In genomic region chr1:1246230-1246600, GRCh38 we compare ENCODE assay signal across 19 cellular contexts. TPM values are rescaled to one million over a fixed set of nuclear protein-coding genes. Genes with fewer than 3 reads are reported as not detected.
DNase-seq lines count a peak whose midpoint lies in the region; ATAC-seq, FAIRE-seq and TF ChIP-seq lines count a peak whose summit lies in the region.
"Had no signal": no experiment of that assay in that cellular context is flagged by ENCODE, and none has a peak within 500 bp of the region (broad histone marks: within the 10 kb centered on the region; RNA-seq: fewer than 3 reads in every experiment).

No MANE protein-coding gene starts in this region.

- no peak overlapping the region for H3K4me3 Mint-ChIP-seq in astrocyte (ENCODE audit: unreplicated experiment)

- H3K27ac Mint-ChIP-seq in astrocyte (ENCODE audit: unreplicated experiment): no peak overlapping the region
- H3K27ac Mint-ChIP-seq: CD14-positive monocyte had no signal

- H2AFZ ChIP-seq in astrocyte (ENCODE audit: low read depth, low read length): no peak overlapping the region
- no peak overlapping the region for H2AFZ ChIP-seq in smooth muscle cell (ENCODE audit: low read depth)

- H3K9ac ChIP-seq in astrocyte (ENCODE audit: low read length): no peak overlapping the region
- H3K9ac ChIP-seq in smooth muscle cell (ENCODE audit: low read depth): no peak overlapping the region

- no peaks in the 10 kb centered on the region for H3K36me3 ChIP-seq in astrocyte (ENCODE audit: insufficient read depth, low read length)
- H3K36me3 ChIP-seq in smooth muscle cell (ENCODE audit: low read depth): no peaks in the 10 kb centered on the region

- H4K20me1 ChIP-seq in astrocyte (ENCODE audit: insufficient read depth, low read length): peaks cover 6% of the 10 kb centered on the region
- peaks cover 23% of the 10 kb centered on the region for H4K20me1 ChIP-seq in smooth muscle cell (ENCODE audit: low read depth)

- H3K4me3 ChIP-seq in astrocyte (ENCODE audit: insufficient read depth, low read depth, low read length) (no peak overlapping the region), smooth muscle cell (peak overlapping the region; percentile 25)

- peaks cover 2% of the 10 kb centered on the region for H3K36me3 Mint-ChIP-seq in astrocyte (ENCODE audit: low read depth, unreplicated experiment)
- H3K36me3 Mint-ChIP-seq: CD14-positive monocyte had no signal

- ATAC-seq in GM19455 (IDR thresholded peaks at IDR 0.05; ENCODE audit: unreplicated experiment): no peak

- H3K79me2 ChIP-seq in astrocyte (ENCODE audit: insufficient read depth, low read length): no peaks in the 10 kb centered on the region
- H3K79me2 ChIP-seq in smooth muscle cell (ENCODE audit: low read depth): no peaks in the 10 kb centered on the region

- peaks cover 3% of the 10 kb centered on the region for H3K4me1 Mint-ChIP-seq in astrocyte (ENCODE audit: low read depth, unreplicated experiment)
- H3K4me1 Mint-ChIP-seq: CD14-positive monocyte had no signal

- WGBS in smooth muscle cell (ENCODE audit: low lambda C conversion rate): 38% methylated on average over 29 of the region's 32 CpGs

- peak; percentile 76 for DNase-seq in DMS 273 (lab: John Stamatoyannopoulos, UW; ENCODE audit: unreplicated experiment)
- no peak for DNase-seq in DMS 273 treated with DMSO at 0.1 percent for 48 hours (lab: John Stamatoyannopoulos, UW)
- no peak for DNase-seq in astrocyte (ENCODE audit: low read depth)
- DNase-seq in left kidney (ENCODE audit: low read depth, low spot score): peak; percentile 35
- no peak for DNase-seq in smooth muscle cell (lab: John Stamatoyannopoulos, UW; ENCODE audit: unreplicated experiment)
- no peak for DNase-seq in NCI-H1092 treated with DMSO at 0.1 percent for 48 hours (lab: John Stamatoyannopoulos, UW)
- DNase-seq in GOT3 (lab: John Stamatoyannopoulos, UW): no peak
- DNase-seq: DND-41, GF-D8, IMR-90, NCI-H1436, NCI-H2081, NCI-H524, OCI-M1 had no signal

- H3K9me3 Mint-ChIP-seq in astrocyte (ENCODE audit: unreplicated experiment): no peaks in the 10 kb centered on the region
- H3K9me3 Mint-ChIP-seq: CD14-positive monocyte had no signal

- no peak for FAIRE-seq in astrocyte (lab: Jason Lieb, UNC)
- FAIRE-seq: H54 had no signal

- H3K27me3 Mint-ChIP-seq in astrocyte (ENCODE audit: low read depth, unreplicated experiment): no peaks in the 10 kb centered on the region

- no peaks in the 10 kb centered on the region for H3K4me1 ChIP-seq in astrocyte (ENCODE audit: insufficient read depth, low read length)
- peaks cover 9% of the 10 kb centered on the region for H3K4me1 ChIP-seq in smooth muscle cell (ENCODE audit: low read depth)

- H3K9me3 ChIP-seq in astrocyte (ENCODE audit: insufficient read depth, low read depth, low read length) (no peaks in the 10 kb centered on the region), smooth muscle cell (replicated peaks; ENCODE audit: low read depth) (no peaks in the 10 kb centered on the region)

- no peaks in the 10 kb centered on the region for H3F3A ChIP-seq in smooth muscle cell (ENCODE audit: low read depth)

- H3K27me3 ChIP-seq in astrocyte (ENCODE audit: insufficient read depth, low read length) (peaks cover 3% of the 10 kb centered on the region), smooth muscle cell (ENCODE audit: low read depth) (no peaks in the 10 kb centered on the region)

- TF ChIP-seq CTCF in astrocyte (IDR thresholded peaks at IDR 0.05; ENCODE audit: insufficient read depth, low read depth, low read length) (no peak), smooth muscle cell (IDR thresholded peaks at IDR 0.05; ENCODE audit: borderline replicate concordance, insufficient read depth, poor library complexity, severe bottlenecking) (no peak)

- H3K4me2 ChIP-seq in astrocyte (ENCODE audit: low read length): peak overlapping the region; percentile 55
- peak overlapping the region; percentile 82 for H3K4me2 ChIP-seq in smooth muscle cell

- H3K27ac ChIP-seq in astrocyte (ENCODE audit: low read depth, low read length) (no peak overlapping the region), smooth muscle cell (ENCODE audit: low read depth) (no peak overlapping the region)
- H3K27ac ChIP-seq: 22Rv1 had no signal

RNA-seq across cellular contexts. Expression of gene C1QTNF12, which starts 0.3 kb away (rescaled TPM):
- total RNA-seq in astrocyte (3.9 and 4.7 TPM in 2 replicates), smooth muscle cell (1.8 and 1.9 TPM in 2 replicates)
- 5.4 and 12.3 TPM in 2 replicates for polyA plus RNA-seq in smooth muscle cell
- total RNA-seq: SK-MEL-5 had no signal
- polyA plus RNA-seq: CD14-positive monocyte had no signal

RNA-seq across cellular contexts. Expression of gene B3GALT6, which starts 14.2 kb away (rescaled TPM):
- total RNA-seq in astrocyte (22.4 and 27.5 TPM in 2 replicates), smooth muscle cell (12.9 and 15.0 TPM in 2 replicates)
- 33.2 and 39.3 TPM in 2 replicates for polyA plus RNA-seq in smooth muscle cell

RNA-seq across cellular contexts. Expression of gene SDF4, which starts 14.4 kb away (rescaled TPM):
- 175 and 180 TPM in 2 replicates for total RNA-seq in astrocyte
- 75.0 and 94.9 TPM in 2 replicates for total RNA-seq in smooth muscle cell
- polyA plus RNA-seq in smooth muscle cell: 263 TPM in 2 replicates

RNA-seq across cellular contexts. Expression of gene UBE2J2, which starts 27.4 kb away (rescaled TPM):
- total RNA-seq in astrocyte: 58.7 and 67.4 TPM in 2 replicates
- 20.5 and 30.2 TPM in 2 replicates for total RNA-seq in smooth muscle cell
- polyA plus RNA-seq in smooth muscle cell: 72.9 and 84.0 TPM in 2 replicates

RNA-seq across cellular contexts. Expression of gene TNFRSF4, which starts 32.3 kb away (rescaled TPM):
- total RNA-seq in astrocyte: 0.34 and 0.41 TPM in 2 replicates
- 0.54 TPM in 1 of 2 replicates, not detected in the other for total RNA-seq in smooth muscle cell
- 0.79 TPM in 1 of 2 replicates, not detected in the other for polyA plus RNA-seq in smooth muscle cell
- total RNA-seq: IMR-90, SK-MEL-5 had no signal
- polyA plus RNA-seq: CD14-positive monocyte had no signal

Comparison
In these comparisons a context has a peak if more than half of its experiments do, and no peak if none do; other contexts are left out.
1. DNase-seq: peak in DMS 273 (single experiment) and left kidney (single experiment); none in DMS 273 treated with DMSO at 0.1 percent for 48 hours (single experiment), astrocyte (single experiment), smooth muscle cell (single experiment), NCI-H1092 treated with DMSO at 0.1 percent for 48 hours (single experiment) and GOT3 (single experiment).